Comparison of ENCODE assay signal across 2 cellular contexts in genomic region chr12:12985817-12986408, GRCh38.
TF ChIP-seq lines count a peak whose summit lies in the region.

No MANE protein-coding gene starts in this region.

TF ChIP-seq in HEK293T, 16 proteins besides CTCF, POLR2A, EP300 and RAD21:
- no peak for TF ChIP-seq HDGF (IDR thresholded peaks at IDR 0.05; ENCODE audit: borderline replicate concordance)
- TF ChIP-seq TARDBP (IDR thresholded peaks at IDR 0.05) = no peak
- TF ChIP-seq FOXK2 (IDR thresholded peaks at IDR 0.05) = no peak
- no peak for TF ChIP-seq ZNF384 (IDR thresholded peaks at IDR 0.05)
- TF ChIP-seq FOXA1 (IDR thresholded peaks at IDR 0.05) = no peak
- TF ChIP-seq LEF1 (IDR thresholded peaks at IDR 0.05; ENCODE audit: borderline replicate concordance) = no peak
- no peak for TF ChIP-seq L3MBTL2 (conservative IDR thresholded peaks at IDR 0.05)
TF ChIP-seq in HEK293T: peak in this region for 0.

TF ChIP-seq in HepG2, 621 proteins besides CTCF, POLR2A, EP300 and RAD21:
- peak; percentile 57 for TF ChIP-seq STAG1 (CRISPR knock-in tag; IDR thresholded peaks at IDR 0.05)
- TF ChIP-seq LBX2 (CRISPR knock-in tag; IDR thresholded peaks at IDR 0.05; ENCODE audit: borderline replicate concordance) = no peak
- no peak for TF ChIP-seq ZNF10 (CRISPR knock-in tag; IDR thresholded peaks at IDR 0.05; ENCODE audit: borderline replicate concordance, low read depth)
- TF ChIP-seq ZSCAN9 (CRISPR knock-in tag; IDR thresholded peaks at IDR 0.05; ENCODE audit: borderline replicate concordance) = no peak
- TF ChIP-seq ZFP41 (CRISPR knock-in tag; IDR thresholded peaks at IDR 0.05; ENCODE audit: borderline replicate concordance) = no peak
- no peak for TF ChIP-seq MED13 (CRISPR knock-in tag; IDR thresholded peaks at IDR 0.05)
- no peak for TF ChIP-seq NFE2L1 (CRISPR knock-in tag; IDR thresholded peaks at IDR 0.05; ENCODE audit: borderline replicate concordance)
- no peak for TF ChIP-seq MAZ (IDR thresholded peaks at IDR 0.05; ENCODE audit: borderline replicate concordance, low read depth, low read length)
- no peak for TF ChIP-seq MAZ (CRISPR knock-in tag; IDR thresholded peaks at IDR 0.05; ENCODE audit: low read depth)
